2 cellular contexts compared by ENCODE assay signal in the genomic region with DNA sequence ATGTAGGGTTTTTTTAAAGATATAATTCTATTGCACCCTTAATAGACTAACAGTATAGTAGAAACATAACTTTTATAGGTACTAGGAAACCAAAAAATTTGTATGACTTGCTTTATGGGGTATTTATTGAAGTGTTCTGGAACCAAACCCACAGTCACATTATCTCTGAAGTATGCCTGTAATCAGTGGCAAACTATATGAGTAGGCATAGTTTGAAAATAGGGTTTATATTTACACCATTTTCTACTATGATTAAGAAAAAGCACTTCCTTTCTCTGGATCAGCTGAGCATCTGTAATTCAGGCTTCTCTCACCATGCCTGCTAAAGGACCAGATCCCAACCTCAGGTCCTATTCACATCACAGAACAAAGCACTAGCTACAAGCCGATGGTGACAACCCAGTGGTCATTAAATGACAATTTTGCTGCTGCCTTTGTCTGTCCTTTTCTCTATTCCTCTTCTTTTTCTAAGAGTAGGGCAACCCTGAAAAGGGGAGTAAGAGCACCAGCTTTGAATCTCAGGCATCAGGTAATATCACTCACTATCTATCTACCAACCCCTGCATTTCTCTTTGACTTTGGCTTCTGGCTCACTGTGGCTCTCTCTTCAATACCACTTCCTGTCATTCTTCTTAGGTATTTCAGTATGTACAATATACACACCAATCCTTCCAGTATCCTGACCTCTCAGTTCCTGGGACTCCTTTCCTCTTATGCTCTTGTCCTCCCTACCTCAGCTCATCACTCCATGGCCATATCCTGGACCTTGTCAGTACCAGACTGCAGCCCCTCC.
TF ChIP-seq lines count a peak whose summit lies in the region.

No MANE protein-coding gene starts in this region.

TF ChIP-seq in GM12891, 5 proteins besides CTCF, POLR2A, EP300 and RAD21:
- no peak for TF ChIP-seq POU2F2 (IDR thresholded peaks at IDR 0.05; ENCODE audit: low read depth, low read length)
- no peak for TF ChIP-seq POLR2AphosphoS5 (IDR thresholded peaks at IDR 0.05; ENCODE audit: low read depth, low read length)
- no peak for TF ChIP-seq SPI1 (IDR thresholded peaks at IDR 0.05; ENCODE audit: low read depth, low read length)
- no peak for TF ChIP-seq TAF1 (IDR thresholded peaks at IDR 0.05; ENCODE audit: low read depth, low read length)
- no peak for TF ChIP-seq PAX5 (IDR thresholded peaks at IDR 0.05; ENCODE audit: insufficient read depth, low read length, severe bottlenecking)

TF ChIP-seq in HepG2, 621 proteins besides CTCF, POLR2A, EP300 and RAD21:
- TF ChIP-seq AKAP8 (CRISPR knock-in tag; IDR thresholded peaks at IDR 0.05) (no peak), THYN1 (CRISPR knock-in tag; IDR thresholded peaks at IDR 0.05; ENCODE audit: borderline replicate concordance, low read depth) (no peak), NR2C2 (CRISPR knock-in tag; IDR thresholded peaks at IDR 0.05; ENCODE audit: borderline replicate concordance) (no peak), ZNF256 (CRISPR knock-in tag; conservative IDR thresholded peaks at IDR 0.05) (no peak), ARNTL (CRISPR knock-in tag; IDR thresholded peaks at IDR 0.05) (no peak), RORA (CRISPR knock-in tag; IDR thresholded peaks at IDR 0.05) (no peak), ZNF564 (CRISPR knock-in tag; IDR thresholded peaks at IDR 0.05) (no peak), ZFP82 (CRISPR knock-in tag; IDR thresholded peaks at IDR 0.05; ENCODE audit: borderline replicate concordance) (no peak), ZNF773 (CRISPR knock-in tag; IDR thresholded peaks at IDR 0.05; ENCODE audit: borderline replicate concordance) (no peak)
- TF ChIP-seq, protein P1, sequence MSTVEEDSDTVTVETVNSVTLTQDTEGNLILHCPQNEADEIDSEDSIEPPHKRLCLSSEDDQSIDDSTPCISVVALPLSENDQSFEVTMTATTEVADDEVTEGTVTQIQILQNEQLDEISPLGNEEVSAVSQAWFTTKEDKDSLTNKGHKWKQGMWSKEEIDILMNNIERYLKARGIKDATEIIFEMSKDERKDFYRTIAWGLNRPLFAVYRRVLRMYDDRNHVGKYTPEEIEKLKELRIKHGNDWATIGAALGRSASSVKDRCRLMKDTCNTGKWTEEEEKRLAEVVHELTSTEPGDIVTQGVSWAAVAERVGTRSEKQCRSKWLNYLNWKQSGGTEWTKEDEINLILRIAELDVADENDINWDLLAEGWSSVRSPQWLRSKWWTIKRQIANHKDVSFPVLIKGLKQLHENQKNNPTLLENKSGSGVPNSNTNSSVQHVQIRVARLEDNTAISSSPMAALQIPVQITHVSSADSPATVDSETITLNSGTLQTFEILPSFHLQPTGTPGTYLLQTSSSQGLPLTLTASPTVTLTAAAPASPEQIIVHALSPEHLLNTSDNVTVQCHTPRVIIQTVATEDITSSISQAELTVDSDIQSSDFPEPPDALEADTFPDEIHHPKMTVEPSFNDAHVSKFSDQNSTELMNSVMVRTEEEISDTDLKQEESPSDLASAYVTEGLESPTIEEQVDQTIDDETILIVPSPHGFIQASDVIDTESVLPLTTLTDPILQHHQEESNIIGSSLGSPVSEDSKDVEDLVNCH (CRISPR knock-in tag; IDR thresholded peaks at IDR 0.05), result no peak
- TF ChIP-seq, protein P2, sequence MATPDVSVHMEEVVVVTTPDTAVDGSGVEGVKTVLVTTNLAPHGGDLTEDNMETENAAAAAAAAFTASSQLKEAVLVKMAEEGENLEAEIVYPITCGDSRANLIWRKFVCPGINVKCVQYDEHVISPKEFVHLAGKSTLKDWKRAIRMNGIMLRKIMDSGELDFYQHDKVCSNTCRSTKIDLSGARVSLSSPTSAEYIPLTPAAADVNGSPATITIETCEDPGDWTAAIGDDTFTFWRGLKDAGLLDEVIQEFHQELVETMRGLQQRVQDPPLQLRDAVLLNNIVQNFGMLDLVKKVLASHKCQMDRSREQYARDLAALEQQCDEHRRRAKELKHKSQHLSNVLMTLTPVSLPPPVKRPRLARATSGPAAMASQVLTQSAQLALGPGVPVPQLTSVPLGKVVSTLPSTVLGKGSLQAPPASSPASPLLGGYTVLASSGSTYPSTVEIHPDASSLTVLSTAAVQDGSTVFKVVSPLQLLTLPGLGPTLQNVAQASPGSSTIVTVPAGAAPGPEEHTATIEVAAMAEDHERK (CRISPR knock-in tag; IDR thresholded peaks at IDR 0.05; ENCODE audit: low read depth), result no peak
- TF ChIP-seq, protein P3, sequence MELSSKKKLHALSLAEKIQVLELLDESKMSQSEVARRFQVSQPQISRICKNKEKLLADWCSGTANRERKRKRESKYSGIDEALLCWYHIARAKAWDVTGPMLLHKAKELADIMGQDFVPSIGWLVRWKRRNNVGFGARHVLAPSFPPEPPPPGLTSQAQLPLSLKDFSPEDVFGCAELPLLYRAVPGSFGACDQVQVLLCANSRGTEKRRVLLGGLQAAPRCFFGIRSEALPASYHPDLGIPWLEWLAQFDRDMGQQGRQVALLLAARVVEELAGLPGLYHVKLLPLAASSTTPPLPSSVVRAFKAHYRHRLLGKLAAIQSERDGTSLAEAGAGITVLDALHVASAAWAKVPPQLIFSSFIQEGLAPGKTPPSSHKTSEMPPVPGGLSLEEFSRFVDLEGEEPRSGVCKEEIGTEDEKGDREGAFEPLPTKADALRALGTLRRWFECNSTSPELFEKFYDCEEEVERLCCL (CRISPR knock-in tag; IDR thresholded peaks at IDR 0.05; ENCODE audit: borderline replicate concordance), result no peak
